Comparison of ENCODE assay signal across 20 cellular contexts in the genomic region with DNA sequence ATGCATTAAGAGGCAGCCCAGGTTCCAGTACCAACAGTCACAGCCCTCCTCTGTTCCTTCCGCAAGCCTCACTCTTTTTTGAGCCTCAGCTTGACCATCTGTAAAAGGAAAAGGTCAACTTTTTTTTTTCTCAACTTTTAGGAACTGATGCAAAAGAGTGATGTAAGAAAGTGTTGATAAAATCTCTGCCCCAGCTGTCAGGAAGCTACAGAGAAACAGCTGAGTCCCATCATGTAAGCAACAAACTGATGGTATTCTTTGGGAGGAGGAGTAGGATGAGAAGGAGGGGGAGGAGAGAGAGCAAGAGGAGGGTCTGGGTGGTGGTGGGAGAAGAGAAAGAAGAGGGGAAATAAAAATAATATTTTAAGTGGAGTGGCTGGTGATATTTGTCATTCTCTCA.
"Had no signal": no experiment of that assay in that cellular context is flagged by ENCODE, and none has a peak within 500 bp of the region (broad histone marks: within the 10 kb centered on the region; RNA-seq: fewer than 3 reads in every experiment).

No MANE protein-coding gene starts in this region.

- H3K27ac ChIP-seq: adrenal gland, esophagus squamous epithelium, foreskin keratinocyte, right lobe of liver, testis, upper lobe of right lung had no signal

- H3K4me3 ChIP-seq: adrenal gland, esophagus squamous epithelium, right lobe of liver, stomach, testis, upper lobe of right lung had no signal

- H3K4me2 ChIP-seq: SK-N-SH had no signal

- H3K4me3 Mint-ChIP-seq: natural killer cell treated with Interleukin-12 subunit alpha and Interleukin-12 subunit beta and Interleukin-15 and Interleukin-18, amount 100 ng/mL, for 72 hours; T-cell had no signal

- H3K36me3 ChIP-seq: adrenal gland, esophagus squamous epithelium, right lobe of liver, stomach, upper lobe of right lung had no signal

- H3K4me1 ChIP-seq: adrenal gland, esophagus squamous epithelium, foreskin keratinocyte, right lobe of liver, stomach, testis, upper lobe of right lung had no signal

- H3K4me1 Mint-ChIP-seq: T-cell had no signal

- ATAC-seq: foreskin keratinocyte; left colon; natural killer cell treated with Interleukin-12 subunit alpha and Interleukin-12 subunit beta and Interleukin-15 and Interleukin-18, amount 100 ng/mL, for 72 hours; right lobe of liver; T-cell; upper lobe of right lung had no signal

- H3K36me3 Mint-ChIP-seq: natural killer cell treated with Interleukin-12 subunit alpha and Interleukin-12 subunit beta and Interleukin-15 and Interleukin-18, amount 100 ng/mL, for 72 hours; T-cell had no signal

- H3K27ac Mint-ChIP-seq: natural killer cell treated with Interleukin-12 subunit alpha and Interleukin-12 subunit beta and Interleukin-15 and Interleukin-18, amount 100 ng/mL, for 72 hours; progenitor cell of endocrine pancreas; T-cell had no signal

- H3K9me3 ChIP-seq: adrenal gland, esophagus squamous epithelium, right lobe of liver, stomach, testis, upper lobe of right lung had no signal

- H3K9me3 Mint-ChIP-seq: natural killer cell treated with Interleukin-12 subunit alpha and Interleukin-12 subunit beta and Interleukin-15 and Interleukin-18, amount 100 ng/mL, for 72 hours; T-cell had no signal

- H3K9ac ChIP-seq: SK-N-SH had no signal

- H3K27me3 ChIP-seq: esophagus squamous epithelium, foreskin keratinocyte, stomach, testis, upper lobe of right lung had no signal

- DNase-seq: activated CD4-positive, CD25-positive, alpha-beta regulatory T cell treated with anti-CD3 and anti-CD28 coated beads, Interleukin-2, amount 50 U/mL, for 72 hours; activated effector memory CD4-positive, alpha-beta T cell treated with Interleukin-2 at 50 U/mL for 16 hours; activated naive CD4-positive, alpha-beta T cell treated with anti-CD3 and anti-CD28 coated beads, Interleukin-2, amount 50 U/mL, for 16 hours; adrenal gland; esophagus squamous epithelium; foreskin keratinocyte; glutamatergic neuron; left colon; mammary epithelial cell; occipital lobe; right lobe of liver; SK-N-SH; stimulated activated CD4-positive, alpha-beta T cell treated with anti-CD3 and anti-CD28 coated beads, Interleukin-1b, Interleukin-23, amount 100 ng/mL, for 48 hours; stomach; T-cell; T-helper 9 cell; testis; upper lobe of right lung had no signal
